ENCODE assay signal across 29 cellular contexts in genomic region chr5:35339006-35339405, GRCh38.
"Had no signal": no experiment of that assay in that cellular context is flagged by ENCODE, and none has a peak within 500 bp of the region (broad histone marks: within the 10 kb centered on the region; RNA-seq: fewer than 3 reads in every experiment).

No MANE protein-coding gene starts in this region.

- H2AFZ ChIP-seq: hepatocyte had no signal

- H3K36me3 ChIP-seq: gastroesophageal sphincter, heart left ventricle, left lung, prostate gland, right atrium auricular region, stomach, thyroid gland, upper lobe of left lung had no signal

- ATAC-seq: esophagus mucosa; gastroesophageal sphincter; heart left ventricle; left cardiac atrium; left lung; naive thymus-derived CD8-positive, alpha-beta T cell; sciatic nerve; stimulated activated effector memory CD8-positive, alpha-beta T cell treated with anti-CD3 and anti-CD28 coated beads, Interleukin-12 subunit alpha, Interleukin-12 subunit beta, amount 100 ng/mL, for 72 hours had no signal

- H3K4me3 ChIP-seq: dorsolateral prefrontal cortex, gastroesophageal sphincter, heart left ventricle, hepatocyte, left lung, prostate gland, right atrium auricular region, smooth muscle cell, stomach, thyroid gland, upper lobe of left lung had no signal

- H3K79me2 ChIP-seq: hepatocyte had no signal

- DNase-seq: dorsolateral prefrontal cortex; effector CD4-positive, alpha-beta T cell; foreskin fibroblast; heart left ventricle; left cardiac atrium; left lung; mesenchymal stem cell; naive thymus-derived CD8-positive, alpha-beta T cell; nephron progenitor cell; nucleus accumbens; stimulated activated CD4-positive, alpha-beta T cell treated with anti-CD3 and anti-CD28 coated beads, Interleukin-12 subunit alpha, Interleukin-12 subunit beta, amount 100 ng/mL, for 4 hours; stimulated activated CD4-positive, alpha-beta T cell treated with anti-CD3 and anti-CD28 coated beads, Interleukin-1b, Interleukin-23, amount 100 ng/mL, for 48 hours; stimulated activated CD4-positive, alpha-beta T cell treated with anti-CD3 and anti-CD28 coated beads, Interleukin-4, amount 100 ng/mL, for 1 hour; stimulated activated naive CD4-positive, alpha-beta T cell treated with Interleukin-2 at 50 U/mL for 16 hours; stomach; thyroid gland; upper lobe of left lung had no signal

- H3K4me2 ChIP-seq: hepatocyte, smooth muscle cell had no signal

- H3K27ac ChIP-seq: dorsolateral prefrontal cortex, epithelial cell of prostate, gastroesophageal sphincter, heart left ventricle, left lung, prostate gland, right atrium auricular region, stomach, thyroid gland, upper lobe of left lung had no signal

- FAIRE-seq: colon, islet of Langerhans, urothelium cell line had no signal

- H3K4me1 Mint-ChIP-seq: naive thymus-derived CD8-positive, alpha-beta T cell; nephron progenitor cell; stimulated activated effector memory CD8-positive, alpha-beta T cell treated with anti-CD3 and anti-CD28 coated beads, Interleukin-12 subunit alpha, Interleukin-12 subunit beta, amount 100 ng/mL, for 72 hours had no signal

- H3K4me1 ChIP-seq: gastroesophageal sphincter, heart left ventricle, left lung, prostate gland, right atrium auricular region, stomach, thyroid gland, upper lobe of left lung had no signal

- H3K27me3 ChIP-seq: gastroesophageal sphincter, heart left ventricle, hepatocyte, left lung, right atrium auricular region, stomach, thyroid gland, upper lobe of left lung had no signal

- H3K4me3 Mint-ChIP-seq: naive thymus-derived CD8-positive, alpha-beta T cell; nephron progenitor cell; stimulated activated effector memory CD8-positive, alpha-beta T cell treated with anti-CD3 and anti-CD28 coated beads, Interleukin-12 subunit alpha, Interleukin-12 subunit beta, amount 100 ng/mL, for 72 hours had no signal

- H3K36me3 Mint-ChIP-seq: stimulated activated effector memory CD8-positive, alpha-beta T cell treated with anti-CD3 and anti-CD28 coated beads, Interleukin-12 subunit alpha, Interleukin-12 subunit beta, amount 100 ng/mL, for 72 hours had no signal

- H3K27ac Mint-ChIP-seq: naive thymus-derived CD8-positive, alpha-beta T cell; nephron progenitor cell; stimulated activated effector memory CD8-positive, alpha-beta T cell treated with anti-CD3 and anti-CD28 coated beads, Interleukin-12 subunit alpha, Interleukin-12 subunit beta, amount 100 ng/mL, for 72 hours had no signal

- H3K9me3 ChIP-seq: left lung, prostate gland, thyroid gland, upper lobe of left lung had no signal
